Comparison of ENCODE assay signal across 1 cellular context in the genomic region with DNA sequence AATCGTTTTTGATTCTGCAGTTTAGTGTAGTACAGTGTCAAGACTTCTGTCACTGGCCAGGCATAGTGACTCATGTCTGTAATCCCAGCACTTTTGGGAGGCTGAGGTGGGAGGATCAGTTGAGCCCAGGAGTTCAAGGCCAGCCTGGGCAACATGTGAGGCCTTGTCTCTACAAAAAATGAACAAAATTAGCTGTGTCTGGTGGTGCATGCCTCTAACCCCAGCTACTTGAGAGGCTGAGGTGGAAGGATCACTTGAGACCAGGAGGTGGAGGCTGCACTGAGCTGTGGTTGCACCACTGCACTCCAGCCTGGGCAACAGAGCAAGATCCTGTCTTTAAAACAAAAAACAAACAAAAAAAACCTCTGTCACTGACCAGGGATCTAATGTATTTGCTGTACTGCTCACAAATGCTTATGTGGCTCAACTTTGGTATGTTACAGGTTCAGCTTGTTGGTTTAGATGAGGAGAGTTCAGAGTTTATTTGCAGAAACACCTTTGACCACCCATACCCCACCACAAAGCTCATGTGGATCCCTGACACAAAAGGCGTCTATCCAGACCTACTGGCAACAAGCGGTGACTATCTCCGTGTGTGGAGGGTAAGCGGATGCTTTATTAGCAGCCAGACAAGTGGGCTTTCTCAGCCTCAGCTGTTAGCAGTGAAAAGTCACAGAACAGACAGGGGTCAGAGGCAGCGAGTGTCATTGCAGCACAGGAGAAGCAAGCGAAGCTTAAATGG.
TF ChIP-seq lines count a peak whose summit lies in the region.

No MANE protein-coding gene starts in this region.

TF ChIP-seq in HepG2, 621 proteins besides CTCF, POLR2A, EP300 and RAD21 (continued from another document and continues in another):
- TF ChIP-seq, protein P1, sequence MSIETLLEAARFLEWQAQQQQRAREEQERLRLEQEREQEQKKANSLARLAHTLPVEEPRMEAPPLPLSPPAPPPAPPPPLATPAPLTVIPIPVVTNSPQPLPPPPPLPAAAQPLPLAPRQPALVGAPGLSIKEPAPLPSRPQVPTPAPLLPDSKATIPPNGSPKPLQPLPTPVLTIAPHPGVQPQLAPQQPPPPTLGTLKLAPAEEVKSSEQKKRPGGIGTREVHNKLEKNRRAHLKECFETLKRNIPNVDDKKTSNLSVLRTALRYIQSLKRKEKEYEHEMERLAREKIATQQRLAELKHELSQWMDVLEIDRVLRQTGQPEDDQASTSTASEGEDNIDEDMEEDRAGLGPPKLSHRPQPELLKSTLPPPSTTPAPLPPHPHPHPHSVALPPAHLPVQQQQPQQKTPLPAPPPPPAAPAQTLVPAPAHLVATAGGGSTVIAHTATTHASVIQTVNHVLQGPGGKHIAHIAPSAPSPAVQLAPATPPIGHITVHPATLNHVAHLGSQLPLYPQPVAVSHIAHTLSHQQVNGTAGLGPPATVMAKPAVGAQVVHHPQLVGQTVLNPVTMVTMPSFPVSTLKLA (IDR thresholded peaks at IDR 0.05): peak; percentile 39
- TF ChIP-seq ZFYVE20 (CRISPR knock-in tag; IDR thresholded peaks at IDR 0.05; ENCODE audit: borderline replicate concordance, low read depth): no peak
- TF ChIP-seq GZF1 (CRISPR knock-in tag; IDR thresholded peaks at IDR 0.05): no peak
- TF ChIP-seq ZNF251 (CRISPR knock-in tag; IDR thresholded peaks at IDR 0.05): no peak
- TF ChIP-seq, protein P2, sequence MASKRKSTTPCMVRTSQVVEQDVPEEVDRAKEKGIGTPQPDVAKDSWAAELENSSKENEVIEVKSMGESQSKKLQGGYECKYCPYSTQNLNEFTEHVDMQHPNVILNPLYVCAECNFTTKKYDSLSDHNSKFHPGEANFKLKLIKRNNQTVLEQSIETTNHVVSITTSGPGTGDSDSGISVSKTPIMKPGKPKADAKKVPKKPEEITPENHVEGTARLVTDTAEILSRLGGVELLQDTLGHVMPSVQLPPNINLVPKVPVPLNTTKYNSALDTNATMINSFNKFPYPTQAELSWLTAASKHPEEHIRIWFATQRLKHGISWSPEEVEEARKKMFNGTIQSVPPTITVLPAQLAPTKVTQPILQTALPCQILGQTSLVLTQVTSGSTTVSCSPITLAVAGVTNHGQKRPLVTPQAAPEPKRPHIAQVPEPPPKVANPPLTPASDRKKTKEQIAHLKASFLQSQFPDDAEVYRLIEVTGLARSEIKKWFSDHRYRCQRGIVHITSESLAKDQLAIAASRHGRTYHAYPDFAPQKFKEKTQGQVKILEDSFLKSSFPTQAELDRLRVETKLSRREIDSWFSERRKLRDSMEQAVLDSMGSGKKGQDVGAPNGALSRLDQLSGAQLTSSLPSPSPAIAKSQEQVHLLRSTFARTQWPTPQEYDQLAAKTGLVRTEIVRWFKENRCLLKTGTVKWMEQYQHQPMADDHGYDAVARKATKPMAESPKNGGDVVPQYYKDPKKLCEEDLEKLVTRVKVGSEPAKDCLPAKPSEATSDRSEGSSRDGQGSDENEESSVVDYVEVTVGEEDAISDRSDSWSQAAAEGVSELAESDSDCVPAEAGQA (IDR thresholded peaks at IDR 0.05; ENCODE audit: low read depth): 0 out of 2 replicates have a peak, but pooled peaks have one; percentile 34
- TF ChIP-seq, protein P2 (CRISPR knock-in tag; IDR thresholded peaks at IDR 0.05; ENCODE audit: borderline replicate concordance): no peak
- TF ChIP-seq, protein P3, sequence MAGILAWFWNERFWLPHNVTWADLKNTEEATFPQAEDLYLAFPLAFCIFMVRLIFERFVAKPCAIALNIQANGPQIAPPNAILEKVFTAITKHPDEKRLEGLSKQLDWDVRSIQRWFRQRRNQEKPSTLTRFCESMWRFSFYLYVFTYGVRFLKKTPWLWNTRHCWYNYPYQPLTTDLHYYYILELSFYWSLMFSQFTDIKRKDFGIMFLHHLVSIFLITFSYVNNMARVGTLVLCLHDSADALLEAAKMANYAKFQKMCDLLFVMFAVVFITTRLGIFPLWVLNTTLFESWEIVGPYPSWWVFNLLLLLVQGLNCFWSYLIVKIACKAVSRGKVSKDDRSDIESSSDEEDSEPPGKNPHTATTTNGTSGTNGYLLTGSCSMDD (CRISPR knock-in tag; IDR thresholded peaks at IDR 0.05): no peak
- peak; percentile 95 for TF ChIP-seq ARNTL (CRISPR knock-in tag; IDR thresholded peaks at IDR 0.05)
- TF ChIP-seq, protein P4, sequence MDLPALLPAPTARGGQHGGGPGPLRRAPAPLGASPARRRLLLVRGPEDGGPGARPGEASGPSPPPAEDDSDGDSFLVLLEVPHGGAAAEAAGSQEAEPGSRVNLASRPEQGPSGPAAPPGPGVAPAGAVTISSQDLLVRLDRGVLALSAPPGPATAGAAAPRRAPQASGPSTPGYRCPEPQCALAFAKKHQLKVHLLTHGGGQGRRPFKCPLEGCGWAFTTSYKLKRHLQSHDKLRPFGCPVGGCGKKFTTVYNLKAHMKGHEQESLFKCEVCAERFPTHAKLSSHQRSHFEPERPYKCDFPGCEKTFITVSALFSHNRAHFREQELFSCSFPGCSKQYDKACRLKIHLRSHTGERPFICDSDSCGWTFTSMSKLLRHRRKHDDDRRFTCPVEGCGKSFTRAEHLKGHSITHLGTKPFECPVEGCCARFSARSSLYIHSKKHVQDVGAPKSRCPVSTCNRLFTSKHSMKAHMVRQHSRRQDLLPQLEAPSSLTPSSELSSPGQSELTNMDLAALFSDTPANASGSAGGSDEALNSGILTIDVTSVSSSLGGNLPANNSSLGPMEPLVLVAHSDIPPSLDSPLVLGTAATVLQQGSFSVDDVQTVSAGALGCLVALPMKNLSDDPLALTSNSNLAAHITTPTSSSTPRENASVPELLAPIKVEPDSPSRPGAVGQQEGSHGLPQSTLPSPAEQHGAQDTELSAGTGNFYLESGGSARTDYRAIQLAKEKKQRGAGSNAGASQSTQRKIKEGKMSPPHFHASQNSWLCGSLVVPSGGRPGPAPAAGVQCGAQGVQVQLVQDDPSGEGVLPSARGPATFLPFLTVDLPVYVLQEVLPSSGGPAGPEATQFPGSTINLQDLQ (CRISPR knock-in tag; IDR thresholded peaks at IDR 0.05): no peak
- TF ChIP-seq ZNF549 (CRISPR knock-in tag; IDR thresholded peaks at IDR 0.05): no peak
- TF ChIP-seq, protein P5, sequence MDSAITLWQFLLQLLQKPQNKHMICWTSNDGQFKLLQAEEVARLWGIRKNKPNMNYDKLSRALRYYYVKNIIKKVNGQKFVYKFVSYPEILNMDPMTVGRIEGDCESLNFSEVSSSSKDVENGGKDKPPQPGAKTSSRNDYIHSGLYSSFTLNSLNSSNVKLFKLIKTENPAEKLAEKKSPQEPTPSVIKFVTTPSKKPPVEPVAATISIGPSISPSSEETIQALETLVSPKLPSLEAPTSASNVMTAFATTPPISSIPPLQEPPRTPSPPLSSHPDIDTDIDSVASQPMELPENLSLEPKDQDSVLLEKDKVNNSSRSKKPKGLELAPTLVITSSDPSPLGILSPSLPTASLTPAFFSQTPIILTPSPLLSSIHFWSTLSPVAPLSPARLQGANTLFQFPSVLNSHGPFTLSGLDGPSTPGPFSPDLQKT (CRISPR knock-in tag; IDR thresholded peaks at IDR 0.05; ENCODE audit: borderline replicate concordance): no peak
- TF ChIP-seq KDM2A (CRISPR knock-in tag; IDR thresholded peaks at IDR 0.05; ENCODE audit: borderline replicate concordance, low read depth): peak; percentile 76; the same call in 1 of the 2 replicates
- TF ChIP-seq, protein P6, sequence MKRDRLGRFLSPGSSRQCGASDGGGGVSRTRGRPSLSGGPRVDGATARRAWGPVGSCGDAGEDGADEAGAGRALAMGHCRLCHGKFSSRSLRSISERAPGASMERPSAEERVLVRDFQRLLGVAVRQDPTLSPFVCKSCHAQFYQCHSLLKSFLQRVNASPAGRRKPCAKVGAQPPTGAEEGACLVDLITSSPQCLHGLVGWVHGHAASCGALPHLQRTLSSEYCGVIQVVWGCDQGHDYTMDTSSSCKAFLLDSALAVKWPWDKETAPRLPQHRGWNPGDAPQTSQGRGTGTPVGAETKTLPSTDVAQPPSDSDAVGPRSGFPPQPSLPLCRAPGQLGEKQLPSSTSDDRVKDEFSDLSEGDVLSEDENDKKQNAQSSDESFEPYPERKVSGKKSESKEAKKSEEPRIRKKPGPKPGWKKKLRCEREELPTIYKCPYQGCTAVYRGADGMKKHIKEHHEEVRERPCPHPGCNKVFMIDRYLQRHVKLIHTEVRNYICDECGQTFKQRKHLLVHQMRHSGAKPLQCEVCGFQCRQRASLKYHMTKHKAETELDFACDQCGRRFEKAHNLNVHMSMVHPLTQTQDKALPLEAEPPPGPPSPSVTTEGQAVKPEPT (CRISPR knock-in tag; IDR thresholded peaks at IDR 0.05; ENCODE audit: low read depth): peak; percentile 69; the same call in 1 of the 2 replicates
- no peak for TF ChIP-seq RNF2 (conservative IDR thresholded peaks at IDR 0.05; ENCODE audit: low read depth)
- 0 out of 2 replicates have a peak, but pooled peaks have one; percentile 80 for TF ChIP-seq SMYD3 (CRISPR knock-in tag; IDR thresholded peaks at IDR 0.05)
- TF ChIP-seq, protein P7, sequence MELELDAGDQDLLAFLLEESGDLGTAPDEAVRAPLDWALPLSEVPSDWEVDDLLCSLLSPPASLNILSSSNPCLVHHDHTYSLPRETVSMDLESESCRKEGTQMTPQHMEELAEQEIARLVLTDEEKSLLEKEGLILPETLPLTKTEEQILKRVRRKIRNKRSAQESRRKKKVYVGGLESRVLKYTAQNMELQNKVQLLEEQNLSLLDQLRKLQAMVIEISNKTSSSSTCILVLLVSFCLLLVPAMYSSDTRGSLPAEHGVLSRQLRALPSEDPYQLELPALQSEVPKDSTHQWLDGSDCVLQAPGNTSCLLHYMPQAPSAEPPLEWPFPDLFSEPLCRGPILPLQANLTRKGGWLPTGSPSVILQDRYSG (CRISPR knock-in tag; IDR thresholded peaks at IDR 0.05): no peak
- TF ChIP-seq, protein P8, sequence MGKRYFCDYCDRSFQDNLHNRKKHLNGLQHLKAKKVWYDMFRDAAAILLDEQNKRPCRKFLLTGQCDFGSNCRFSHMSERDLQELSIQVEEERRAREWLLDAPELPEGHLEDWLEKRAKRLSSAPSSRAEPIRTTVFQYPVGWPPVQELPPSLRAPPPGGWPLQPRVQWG (CRISPR knock-in tag; IDR thresholded peaks at IDR 0.05; ENCODE audit: borderline replicate concordance, low read depth): no peak
- no peak for TF ChIP-seq ZNF354B (CRISPR knock-in tag; IDR thresholded peaks at IDR 0.05)
- TF ChIP-seq TCF7L2 (IDR thresholded peaks at IDR 0.05; ENCODE audit: low read depth, low read length): no peak
- TF ChIP-seq XBP1 (CRISPR knock-in tag; IDR thresholded peaks at IDR 0.05): no peak
- peak; percentile 15; the same call in 1 of the 2 replicates for TF ChIP-seq ZNF569 (CRISPR knock-in tag; IDR thresholded peaks at IDR 0.05; ENCODE audit: borderline replicate concordance)
- TF ChIP-seq JUND (CRISPR knock-in tag; IDR thresholded peaks at IDR 0.05): peak; percentile 29
- TF ChIP-seq TBL1XR1 (IDR thresholded peaks at IDR 0.05; ENCODE audit: borderline replicate concordance, low read length, partially characterized antibody): no peak
- TF ChIP-seq ZNF17 (CRISPR knock-in tag; IDR thresholded peaks at IDR 0.05): no peak
- TF ChIP-seq SIX4 (CRISPR knock-in tag; IDR thresholded peaks at IDR 0.05): peak; percentile 12; the same call in 1 of the 2 replicates
- no peak for TF ChIP-seq NFRKB (IDR thresholded peaks at IDR 0.05)
- TF ChIP-seq FLYWCH1 (CRISPR knock-in tag; IDR thresholded peaks at IDR 0.05): no peak
- TF ChIP-seq, protein P9, sequence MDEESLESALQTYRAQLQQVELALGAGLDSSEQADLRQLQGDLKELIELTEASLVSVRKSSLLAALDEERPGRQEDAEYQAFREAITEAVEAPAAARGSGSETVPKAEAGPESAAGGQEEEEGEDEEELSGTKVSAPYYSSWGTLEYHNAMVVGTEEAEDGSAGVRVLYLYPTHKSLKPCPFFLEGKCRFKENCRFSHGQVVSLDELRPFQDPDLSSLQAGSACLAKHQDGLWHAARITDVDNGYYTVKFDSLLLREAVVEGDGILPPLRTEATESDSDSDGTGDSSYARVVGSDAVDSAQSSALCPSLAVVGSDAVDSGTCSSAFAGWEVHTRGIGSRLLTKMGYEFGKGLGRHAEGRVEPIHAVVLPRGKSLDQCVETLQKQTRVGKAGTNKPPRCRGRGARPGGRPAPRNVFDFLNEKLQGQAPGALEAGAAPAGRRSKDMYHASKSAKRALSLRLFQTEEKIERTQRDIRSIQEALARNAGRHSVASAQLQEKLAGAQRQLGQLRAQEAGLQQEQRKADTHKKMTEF (CRISPR knock-in tag; IDR thresholded peaks at IDR 0.05): peak; percentile 96
- TF ChIP-seq SRY (CRISPR knock-in tag; IDR thresholded peaks at IDR 0.05): no peak
- TF ChIP-seq IKZF4 (CRISPR knock-in tag; IDR thresholded peaks at IDR 0.05; ENCODE audit: borderline replicate concordance, low read depth, not compliant biosample characterization): peak; percentile 39
- TF ChIP-seq ZSCAN22 (CRISPR knock-in tag; IDR thresholded peaks at IDR 0.05): 0 out of 2 replicates have a peak, but pooled peaks have one; percentile 40
- no peak for TF ChIP-seq ZSCAN9 (CRISPR knock-in tag; IDR thresholded peaks at IDR 0.05; ENCODE audit: borderline replicate concordance)
- peak; percentile 94; the same call in 1 of the 2 replicates for TF ChIP-seq NAIF1 (CRISPR knock-in tag; IDR thresholded peaks at IDR 0.05; ENCODE audit: borderline replicate concordance)
- TF ChIP-seq GATAD2A (CRISPR knock-in tag; IDR thresholded peaks at IDR 0.05): peak; percentile 94
- TF ChIP-seq ZNF644 (CRISPR knock-in tag; IDR thresholded peaks at IDR 0.05; ENCODE audit: low read depth): peak; percentile 70
- TF ChIP-seq, protein P10, sequence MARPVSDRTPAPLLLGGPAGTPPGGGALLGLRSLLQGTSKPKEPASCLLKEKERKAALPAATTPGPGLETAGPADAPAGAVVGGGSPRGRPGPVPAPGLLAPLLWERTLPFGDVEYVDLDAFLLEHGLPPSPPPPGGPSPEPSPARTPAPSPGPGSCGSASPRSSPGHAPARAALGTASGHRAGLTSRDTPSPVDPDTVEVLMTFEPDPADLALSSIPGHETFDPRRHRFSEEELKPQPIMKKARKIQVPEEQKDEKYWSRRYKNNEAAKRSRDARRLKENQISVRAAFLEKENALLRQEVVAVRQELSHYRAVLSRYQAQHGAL (CRISPR knock-in tag; IDR thresholded peaks at IDR 0.05; ENCODE audit: not compliant biosample characterization): no peak
- TF ChIP-seq RARA (CRISPR knock-in tag; IDR thresholded peaks at IDR 0.05): peak; percentile 51; the same call in 1 of the 2 replicates
- no peak for TF ChIP-seq ZNF530 (CRISPR knock-in tag; IDR thresholded peaks at IDR 0.05; ENCODE audit: low read depth)
